In genomic region chr2:98374958-98375570, GRCh38 we compare ENCODE assay signal across 23 cellular contexts. TPM values are rescaled to one million over a fixed set of nuclear protein-coding genes. Genes with fewer than 3 reads are reported as not detected.
"Had no signal": no experiment of that assay in that cellular context is flagged by ENCODE, and none has a peak within 500 bp of the region (broad histone marks: within the 10 kb centered on the region; RNA-seq: fewer than 3 reads in every experiment).

No MANE protein-coding gene starts in this region.

- H3K27me3 ChIP-seq: vagina had no signal

- H3K4me1 ChIP-seq: prostate gland, vagina had no signal

- H3K36me3 ChIP-seq: esophagus muscularis mucosa, gastroesophageal sphincter, heart right ventricle, neutrophil, prostate gland, stomach, vagina had no signal

- ATAC-seq: activated CD8-positive, alpha-beta T cell treated with anti-CD3 and anti-CD28 coated beads, Interleukin-2, amount 10 ng/mL, durations not matched to agents 7 days and 5 days; activated T-cell treated with anti-CD3 and anti-CD28 coated beads, Interleukin-2, amount 50 U/mL, for 4 hours; gastroesophageal sphincter; heart right ventricle; naive thymus-derived CD4-positive, alpha-beta T cell; right cardiac atrium had no signal

- H3K4me3 ChIP-seq: esophagus muscularis mucosa, gastroesophageal sphincter, heart right ventricle, prostate gland, skin epidermis, stomach, vagina had no signal

- FAIRE-seq: endothelial cell of umbilical vein had no signal

- H3K9me3 ChIP-seq: esophagus muscularis mucosa, gastroesophageal sphincter, heart right ventricle, neutrophil, prostate gland, stomach, vagina had no signal

- DNase-seq: activated CD4-positive, alpha-beta T cell treated with anti-CD3 and anti-CD28 coated beads for 48 hours; activated CD4-positive, CD25-positive, alpha-beta regulatory T cell; activated CD8-positive, alpha-beta T cell treated with anti-CD3 and anti-CD28 coated beads, Interleukin-2, amount 10 ng/mL, durations not matched to agents 7 days and 5 days; activated naive CD4-positive, alpha-beta T cell treated with anti-CD3 and anti-CD28 coated beads for 36 hours; activated T-cell treated with anti-CD3 and anti-CD28 coated beads, Interleukin-2, amount 50 U/mL, for 4 hours; aorta; effector memory CD4-positive, alpha-beta T cell; heart right ventricle; naive thymus-derived CD4-positive, alpha-beta T cell; right cardiac atrium; stomach; T1000; trophoblast cell had no signal

- H3K27ac ChIP-seq: esophagus muscularis mucosa, gastroesophageal sphincter, heart right ventricle, neutrophil, prostate gland, skin epidermis, stomach, vagina had no signal

RNA-seq across cellular contexts. Expression of gene CNGA3, which starts 28.8 kb away (rescaled TPM):
- total RNA-seq: activated CD8-positive, alpha-beta T cell treated with anti-CD3 and anti-CD28 coated beads, Interleukin-2, amount 10 ng/mL, durations not matched to agents 7 days and 5 days; activated naive CD4-positive, alpha-beta T cell treated with anti-CD3 and anti-CD28 coated beads for 36 hours; activated T-cell treated with anti-CD3 and anti-CD28 coated beads, Interleukin-2, amount 50 U/mL, for 4 hours; aorta; endothelial cell of umbilical vein; liver; mucosa of gallbladder; naive thymus-derived CD4-positive, alpha-beta T cell; right cardiac atrium; T-helper 1 cell treated with Interleukin-12 subunit alpha and Interleukin-12 subunit beta and Interleukin-4 antibody, amounts not matched to agents 30 ng/mL and 1 ng/mL, for 36 hours; vagina had no signal
- polyA plus RNA-seq: aorta; endothelial cell of umbilical vein; heart right ventricle; liver; naive thymus-derived CD4-positive, alpha-beta T cell; right cardiac atrium had no signal
